1 cellular context compared by ENCODE assay signal in the genomic region with DNA sequence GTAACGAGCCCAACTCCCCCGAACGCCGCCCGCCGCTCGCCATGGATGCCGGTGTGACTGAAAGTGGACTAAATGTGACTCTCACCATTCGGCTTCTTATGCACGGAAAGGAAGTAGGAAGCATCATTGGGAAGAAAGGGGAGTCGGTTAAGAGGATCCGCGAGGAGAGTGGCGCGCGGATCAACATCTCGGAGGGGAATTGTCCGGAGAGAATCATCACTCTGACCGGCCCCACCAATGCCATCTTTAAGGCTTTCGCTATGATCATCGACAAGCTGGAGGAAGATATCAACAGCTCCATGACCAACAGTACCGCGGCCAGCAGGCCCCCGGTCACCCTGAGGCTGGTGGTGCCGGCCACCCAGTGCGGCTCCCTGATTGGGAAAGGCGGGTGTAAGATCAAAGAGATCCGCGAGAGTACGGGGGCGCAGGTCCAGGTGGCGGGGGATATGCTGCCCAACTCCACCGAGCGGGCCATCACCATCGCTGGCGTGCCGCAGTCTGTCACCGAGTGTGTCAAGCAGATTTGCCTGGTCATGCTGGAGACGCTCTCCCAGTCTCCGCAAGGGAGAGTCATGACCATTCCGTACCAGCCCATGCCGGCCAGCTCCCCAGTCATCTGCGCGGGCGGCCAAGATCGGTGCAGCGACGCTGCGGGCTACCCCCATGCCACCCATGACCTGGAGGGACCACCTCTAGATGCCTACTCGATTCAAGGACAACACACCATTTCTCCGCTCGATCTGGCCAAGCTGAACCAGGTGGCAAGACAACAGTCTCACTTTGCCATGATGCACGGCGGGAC.
TF ChIP-seq lines count a peak whose summit lies in the region.

No MANE protein-coding gene starts in this region.

TF ChIP-seq in K562, 482 proteins besides CTCF, POLR2A, EP300 and RAD21 (continued from another document and continues in another):
- TF ChIP-seq, protein P1, sequence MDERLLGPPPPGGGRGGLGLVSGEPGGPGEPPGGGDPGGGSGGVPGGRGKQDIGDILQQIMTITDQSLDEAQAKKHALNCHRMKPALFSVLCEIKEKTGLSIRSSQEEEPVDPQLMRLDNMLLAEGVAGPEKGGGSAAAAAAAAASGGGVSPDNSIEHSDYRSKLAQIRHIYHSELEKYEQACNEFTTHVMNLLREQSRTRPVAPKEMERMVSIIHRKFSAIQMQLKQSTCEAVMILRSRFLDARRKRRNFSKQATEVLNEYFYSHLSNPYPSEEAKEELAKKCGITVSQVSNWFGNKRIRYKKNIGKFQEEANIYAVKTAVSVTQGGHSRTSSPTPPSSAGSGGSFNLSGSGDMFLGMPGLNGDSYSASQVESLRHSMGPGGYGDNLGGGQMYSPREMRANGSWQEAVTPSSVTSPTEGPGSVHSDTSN (CRISPR knock-in tag; IDR thresholded peaks at IDR 0.05; ENCODE audit: low read depth): no peak
- TF ChIP-seq, protein P1 (tag; conservative IDR thresholded peaks at IDR 0.05; ENCODE audit: low read depth): peak; percentile 33; the same call in 1 of the 2 replicates
- TF ChIP-seq ZNF124 (CRISPR knock-in tag; IDR thresholded peaks at IDR 0.05) (no peak), POLR2G (IDR thresholded peaks at IDR 0.05; ENCODE audit: low read depth, low read length) (peak; percentile 92), ZNF77 (CRISPR knock-in tag; IDR thresholded peaks at IDR 0.05) (no peak), FOXA1 (IDR thresholded peaks at IDR 0.05; ENCODE audit: borderline replicate concordance) (no peak), RAD51 (IDR thresholded peaks at IDR 0.05; ENCODE audit: borderline replicate concordance, low read depth) (no peak), PHF8 (IDR thresholded peaks at IDR 0.05; ENCODE audit: borderline replicate concordance, low read length) (peak; percentile 28; the same call in 1 of the 2 replicates), CREBBP (IDR thresholded peaks at IDR 0.05; ENCODE audit: low read depth, low read length) (no peak), ZNF311 (CRISPR knock-in tag; IDR thresholded peaks at IDR 0.05) (no peak), MTA3 (IDR thresholded peaks at IDR 0.05; ENCODE audit: borderline replicate concordance) (peak; percentile 90; the same call in 1 of the 2 replicates), ARNT (IDR thresholded peaks at IDR 0.05) (no peak), FOXM1 (IDR thresholded peaks at IDR 0.05; ENCODE audit: low read depth) (no peak), FOXM1 (CRISPR knock-in tag; IDR thresholded peaks at IDR 0.05; ENCODE audit: low read depth) (no peak), SAP30 (IDR thresholded peaks at IDR 0.05; ENCODE audit: borderline replicate concordance, insufficient read depth, low read depth, low read length, poor library complexity, severe bottlenecking) (no peak), ZBTB1 (CRISPR knock-in tag; IDR thresholded peaks at IDR 0.05; ENCODE audit: borderline replicate concordance, low read depth) (no peak), MECOM (CRISPR knock-in tag; IDR thresholded peaks at IDR 0.05) (no peak), TAF7 (tag; IDR thresholded peaks at IDR 0.05) (peak; percentile 67), C11orf30 (IDR thresholded peaks at IDR 0.05; ENCODE audit: low read depth) (peak; percentile 90), SMC3 (conservative IDR thresholded peaks at IDR 0.05; ENCODE audit: insufficient read depth, low read depth, low read length) (peak; percentile 20; the same call in 1 of the 2 replicates), TARDBP (IDR thresholded peaks at IDR 0.05) (no peak), KAT8 (IDR thresholded peaks at IDR 0.05; ENCODE audit: low read depth) (no peak), TCF7 (IDR thresholded peaks at IDR 0.05; ENCODE audit: borderline replicate concordance) (peak; percentile 81; the same call in 1 of the 2 replicates), ZBED1 (IDR thresholded peaks at IDR 0.05) (no peak; the same call in 1 of the 2 replicates), SIRT6 (IDR thresholded peaks at IDR 0.05; ENCODE audit: low read depth, low read length) (no peak), ZNF778 (CRISPR knock-in tag; IDR thresholded peaks at IDR 0.05) (no peak), ZNF76 (CRISPR knock-in tag; IDR thresholded peaks at IDR 0.05; ENCODE audit: borderline replicate concordance) (0 out of 2 replicates have a peak, but pooled peaks have one; percentile 58), TRIM24 (IDR thresholded peaks at IDR 0.05) (no peak), ZZZ3 (IDR thresholded peaks at IDR 0.05) (no peak), PYGO2 (tag; IDR thresholded peaks at IDR 0.05) (no peak)
- TF ChIP-seq, protein P2, sequence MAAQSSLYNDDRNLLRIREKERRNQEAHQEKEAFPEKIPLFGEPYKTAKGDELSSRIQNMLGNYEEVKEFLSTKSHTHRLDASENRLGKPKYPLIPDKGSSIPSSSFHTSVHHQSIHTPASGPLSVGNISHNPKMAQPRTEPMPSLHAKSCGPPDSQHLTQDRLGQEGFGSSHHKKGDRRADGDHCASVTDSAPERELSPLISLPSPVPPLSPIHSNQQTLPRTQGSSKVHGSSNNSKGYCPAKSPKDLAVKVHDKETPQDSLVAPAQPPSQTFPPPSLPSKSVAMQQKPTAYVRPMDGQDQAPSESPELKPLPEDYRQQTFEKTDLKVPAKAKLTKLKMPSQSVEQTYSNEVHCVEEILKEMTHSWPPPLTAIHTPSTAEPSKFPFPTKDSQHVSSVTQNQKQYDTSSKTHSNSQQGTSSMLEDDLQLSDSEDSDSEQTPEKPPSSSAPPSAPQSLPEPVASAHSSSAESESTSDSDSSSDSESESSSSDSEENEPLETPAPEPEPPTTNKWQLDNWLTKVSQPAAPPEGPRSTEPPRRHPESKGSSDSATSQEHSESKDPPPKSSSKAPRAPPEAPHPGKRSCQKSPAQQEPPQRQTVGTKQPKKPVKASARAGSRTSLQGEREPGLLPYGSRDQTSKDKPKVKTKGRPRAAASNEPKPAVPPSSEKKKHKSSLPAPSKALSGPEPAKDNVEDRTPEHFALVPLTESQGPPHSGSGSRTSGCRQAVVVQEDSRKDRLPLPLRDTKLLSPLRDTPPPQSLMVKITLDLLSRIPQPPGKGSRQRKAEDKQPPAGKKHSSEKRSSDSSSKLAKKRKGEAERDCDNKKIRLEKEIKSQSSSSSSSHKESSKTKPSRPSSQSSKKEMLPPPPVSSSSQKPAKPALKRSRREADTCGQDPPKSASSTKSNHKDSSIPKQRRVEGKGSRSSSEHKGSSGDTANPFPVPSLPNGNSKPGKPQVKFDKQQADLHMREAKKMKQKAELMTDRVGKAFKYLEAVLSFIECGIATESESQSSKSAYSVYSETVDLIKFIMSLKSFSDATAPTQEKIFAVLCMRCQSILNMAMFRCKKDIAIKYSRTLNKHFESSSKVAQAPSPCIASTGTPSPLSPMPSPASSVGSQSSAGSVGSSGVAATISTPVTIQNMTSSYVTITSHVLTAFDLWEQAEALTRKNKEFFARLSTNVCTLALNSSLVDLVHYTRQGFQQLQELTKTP (IDR thresholded peaks at IDR 0.05; ENCODE audit: low read depth in 1 of 2, partially characterized antibody in 2 of 2): peak; percentile 34 to 77
- TF ChIP-seq, protein P3, sequence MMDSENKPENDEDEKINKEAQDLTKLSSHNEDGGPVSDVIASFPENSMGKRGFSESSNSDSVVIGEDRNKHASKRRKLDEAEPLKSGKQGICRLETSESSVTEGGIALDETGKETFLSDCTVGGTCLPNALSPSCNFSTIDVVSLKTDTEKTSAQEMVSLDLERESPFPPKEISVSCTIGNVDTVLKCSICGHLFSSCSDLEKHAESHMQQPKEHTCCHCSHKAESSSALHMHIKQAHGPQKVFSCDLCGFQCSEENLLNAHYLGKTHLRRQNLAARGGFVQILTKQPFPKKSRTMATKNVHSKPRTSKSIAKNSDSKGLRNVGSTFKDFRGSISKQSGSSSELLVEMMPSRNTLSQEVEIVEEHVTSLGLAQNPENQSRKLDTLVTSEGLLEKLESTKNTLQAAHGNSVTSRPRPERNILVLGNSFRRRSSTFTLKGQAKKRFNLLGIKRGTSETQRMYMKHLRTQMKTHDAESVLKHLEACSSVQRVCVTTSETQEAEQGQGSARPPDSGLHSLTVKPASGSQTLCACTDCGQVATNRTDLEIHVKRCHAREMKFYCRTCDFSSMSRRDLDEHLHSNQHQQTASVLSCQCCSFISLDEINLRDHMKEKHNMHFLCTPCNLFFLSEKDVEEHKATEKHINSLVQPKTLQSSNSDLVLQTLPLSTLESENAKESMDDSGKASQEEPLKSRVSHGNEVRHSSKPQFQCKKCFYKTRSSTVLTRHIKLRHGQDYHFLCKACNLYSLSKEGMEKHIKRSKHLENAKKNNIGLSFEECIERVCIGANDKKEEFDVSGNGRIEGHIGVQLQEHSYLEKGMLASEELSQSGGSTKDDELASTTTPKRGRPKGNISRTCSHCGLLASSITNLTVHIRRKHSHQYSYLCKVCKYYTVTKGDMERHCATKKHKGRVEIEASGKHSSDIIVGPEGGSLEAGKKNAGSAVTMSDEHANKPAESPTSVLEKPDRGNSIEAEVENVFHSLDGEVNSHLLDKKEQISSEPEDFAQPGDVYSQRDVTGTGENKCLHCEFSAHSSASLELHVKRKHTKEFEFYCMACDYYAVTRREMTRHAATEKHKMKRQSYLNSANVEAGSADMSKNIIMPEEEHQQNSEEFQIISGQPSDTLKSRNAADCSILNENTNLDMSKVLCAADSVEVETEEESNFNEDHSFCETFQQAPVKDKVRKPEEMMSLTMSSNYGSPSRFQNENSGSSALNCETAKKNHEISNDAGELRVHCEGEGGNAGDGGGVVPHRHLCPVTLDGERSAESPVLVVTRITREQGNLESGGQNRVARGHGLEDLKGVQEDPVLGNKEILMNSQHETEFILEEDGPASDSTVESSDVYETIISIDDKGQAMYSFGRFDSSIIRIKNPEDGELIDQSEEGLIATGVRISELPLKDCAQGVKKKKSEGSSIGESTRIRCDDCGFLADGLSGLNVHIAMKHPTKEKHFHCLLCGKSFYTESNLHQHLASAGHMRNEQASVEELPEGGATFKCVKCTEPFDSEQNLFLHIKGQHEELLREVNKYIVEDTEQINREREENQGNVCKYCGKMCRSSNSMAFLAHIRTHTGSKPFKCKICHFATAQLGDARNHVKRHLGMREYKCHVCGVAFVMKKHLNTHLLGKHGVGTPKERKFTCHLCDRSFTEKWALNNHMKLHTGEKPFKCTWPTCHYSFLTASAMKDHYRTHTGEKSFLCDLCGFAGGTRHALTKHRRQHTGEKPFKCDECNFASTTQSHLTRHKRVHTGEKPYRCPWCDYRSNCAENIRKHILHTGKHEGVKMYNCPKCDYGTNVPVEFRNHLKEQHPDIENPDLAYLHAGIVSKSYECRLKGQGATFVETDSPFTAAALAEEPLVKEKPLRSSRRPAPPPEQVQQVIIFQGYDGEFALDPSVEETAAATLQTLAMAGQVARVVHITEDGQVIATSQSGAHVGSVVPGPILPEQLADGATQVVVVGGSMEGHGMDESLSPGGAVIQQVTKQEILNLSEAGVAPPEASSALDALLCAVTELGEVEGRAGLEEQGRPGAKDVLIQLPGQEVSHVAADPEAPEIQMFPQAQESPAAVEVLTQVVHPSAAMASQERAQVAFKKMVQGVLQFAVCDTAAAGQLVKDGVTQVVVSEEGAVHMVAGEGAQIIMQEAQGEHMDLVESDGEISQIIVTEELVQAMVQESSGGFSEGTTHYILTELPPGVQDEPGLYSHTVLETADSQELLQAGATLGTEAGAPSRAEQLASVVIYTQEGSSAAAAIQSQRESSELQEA (IDR thresholded peaks at IDR 0.05; ENCODE audit: low read depth): no peak
- TF ChIP-seq, protein P4, sequence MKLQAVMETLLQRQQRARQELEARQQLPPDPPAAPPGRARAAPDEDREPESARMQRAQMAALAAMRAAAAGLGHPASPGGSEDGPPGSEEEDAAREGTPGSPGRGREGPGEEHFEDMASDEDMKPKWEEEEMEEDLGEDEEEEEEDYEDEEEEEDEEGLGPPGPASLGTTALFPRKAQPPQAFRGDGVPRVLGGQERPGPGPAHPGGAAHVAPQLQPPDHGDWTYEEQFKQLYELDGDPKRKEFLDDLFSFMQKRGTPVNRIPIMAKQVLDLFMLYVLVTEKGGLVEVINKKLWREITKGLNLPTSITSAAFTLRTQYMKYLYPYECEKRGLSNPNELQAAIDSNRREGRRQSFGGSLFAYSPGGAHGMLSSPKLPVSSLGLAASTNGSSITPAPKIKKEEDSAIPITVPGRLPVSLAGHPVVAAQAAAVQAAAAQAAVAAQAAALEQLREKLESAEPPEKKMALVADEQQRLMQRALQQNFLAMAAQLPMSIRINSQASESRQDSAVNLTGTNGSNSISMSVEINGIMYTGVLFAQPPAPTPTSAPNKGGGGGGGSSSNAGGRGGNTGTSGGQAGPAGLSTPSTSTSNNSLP (IDR thresholded peaks at IDR 0.05; ENCODE audit: borderline replicate concordance, low read depth, low read length): no peak
- TF ChIP-seq, protein P5, sequence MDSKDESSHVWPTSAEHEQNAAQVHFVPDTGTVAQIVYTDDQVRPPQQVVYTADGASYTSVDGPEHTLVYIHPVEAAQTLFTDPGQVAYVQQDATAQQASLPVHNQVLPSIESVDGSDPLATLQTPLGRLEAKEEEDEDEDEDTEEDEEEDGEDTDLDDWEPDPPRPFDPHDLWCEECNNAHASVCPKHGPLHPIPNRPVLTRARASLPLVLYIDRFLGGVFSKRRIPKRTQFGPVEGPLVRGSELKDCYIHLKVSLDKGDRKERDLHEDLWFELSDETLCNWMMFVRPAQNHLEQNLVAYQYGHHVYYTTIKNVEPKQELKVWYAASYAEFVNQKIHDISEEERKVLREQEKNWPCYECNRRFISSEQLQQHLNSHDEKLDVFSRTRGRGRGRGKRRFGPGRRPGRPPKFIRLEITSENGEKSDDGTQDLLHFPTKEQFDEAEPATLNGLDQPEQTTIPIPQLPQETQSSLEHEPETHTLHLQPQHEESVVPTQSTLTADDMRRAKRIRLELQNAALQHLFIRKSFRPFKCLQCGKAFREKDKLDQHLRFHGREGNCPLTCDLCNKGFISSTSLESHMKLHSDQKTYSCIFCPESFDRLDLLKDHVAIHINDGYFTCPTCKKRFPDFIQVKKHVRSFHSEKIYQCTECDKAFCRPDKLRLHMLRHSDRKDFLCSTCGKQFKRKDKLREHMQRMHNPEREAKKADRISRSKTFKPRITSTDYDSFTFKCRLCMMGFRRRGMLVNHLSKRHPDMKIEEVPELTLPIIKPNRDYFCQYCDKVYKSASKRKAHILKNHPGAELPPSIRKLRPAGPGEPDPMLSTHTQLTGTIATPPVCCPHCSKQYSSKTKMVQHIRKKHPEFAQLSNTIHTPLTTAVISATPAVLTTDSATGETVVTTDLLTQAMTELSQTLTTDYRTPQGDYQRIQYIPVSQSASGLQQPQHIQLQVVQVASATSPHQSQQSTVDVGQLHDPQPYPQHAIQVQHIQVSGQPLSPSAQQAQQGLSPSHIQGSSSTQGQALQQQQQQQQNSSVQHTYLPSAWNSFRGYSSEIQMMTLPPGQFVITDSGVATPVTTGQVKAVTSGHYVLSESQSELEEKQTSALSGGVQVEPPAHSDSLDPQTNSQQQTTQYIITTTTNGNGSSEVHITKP (IDR thresholded peaks at IDR 0.05; ENCODE audit: partially characterized antibody): peak; percentile 68
